Comparison of ENCODE assay signal across 1 cellular context in the genomic region with DNA sequence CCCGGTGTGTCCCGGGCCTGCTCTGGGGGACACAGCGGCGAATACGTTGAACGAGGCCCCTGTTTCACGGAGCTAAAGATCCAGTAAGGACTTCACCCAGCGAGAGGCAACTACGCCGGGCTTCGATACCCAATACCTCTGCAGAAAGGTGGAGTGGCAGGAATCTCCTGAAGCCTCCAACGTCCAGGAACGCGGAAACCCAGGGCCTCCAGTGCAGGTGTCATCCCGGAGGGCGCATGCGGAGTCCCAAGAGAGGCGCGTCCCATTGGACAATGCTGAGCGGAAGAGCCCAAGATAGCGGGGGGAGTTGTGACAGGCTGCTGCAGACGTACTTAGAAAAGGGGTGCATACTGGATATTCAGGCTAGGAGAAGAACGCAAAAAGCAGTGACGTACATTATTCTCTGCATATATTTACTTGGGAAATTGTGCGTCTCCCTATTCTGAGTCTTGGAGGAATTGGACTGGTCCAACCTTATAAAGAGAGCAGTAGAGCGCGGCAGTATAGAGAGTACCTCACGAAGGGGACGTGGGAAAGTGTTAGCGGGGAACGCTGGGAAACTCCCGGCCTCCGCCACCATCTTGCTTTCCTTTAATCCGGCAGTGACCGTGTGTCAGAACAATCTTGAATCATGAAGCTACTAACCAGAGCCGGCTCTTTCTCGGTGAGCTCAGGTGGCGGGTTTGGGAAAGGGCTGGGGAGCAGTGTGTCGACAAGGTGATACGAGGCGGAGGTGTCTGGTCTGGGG.
TF ChIP-seq lines count a peak whose summit lies in the region.

Gene UQCRC2 (plus strand): TSS at position 569 of the 748 bp plus-strand sequence. CDS start 63 bp downstream, at position 632.

TF ChIP-seq in HepG2, 621 proteins besides CTCF, POLR2A, EP300 and RAD21 (continued from another document and continues in another):
- TF ChIP-seq DDIT3 (CRISPR knock-in tag; IDR thresholded peaks at IDR 0.05) = peak; percentile 78; the same call in 1 of the 2 replicates
- TF ChIP-seq SIN3B (IDR thresholded peaks at IDR 0.05; ENCODE audit: low read length) = peak; percentile 84
- TF ChIP-seq FOXA3 (CRISPR knock-in tag; IDR thresholded peaks at IDR 0.05) = peak; percentile 25; the same call in 1 of the 2 replicates
- peak; percentile 31; the same call in 1 of the 2 replicates for TF ChIP-seq IRX3 (CRISPR knock-in tag; IDR thresholded peaks at IDR 0.05; ENCODE audit: borderline replicate concordance, low read depth)
- TF ChIP-seq NFE2 (CRISPR knock-in tag; IDR thresholded peaks at IDR 0.05) = peak; percentile 27; the same call in 1 of the 2 replicates
- TF ChIP-seq MTF1 (CRISPR knock-in tag; IDR thresholded peaks at IDR 0.05) = peak; percentile 90
- no peak for TF ChIP-seq ZNF24 (IDR thresholded peaks at IDR 0.05)
- TF ChIP-seq ZNF121 (CRISPR knock-in tag; IDR thresholded peaks at IDR 0.05) = no peak; the same call in 1 of the 2 replicates
- TF ChIP-seq ZNF317 (CRISPR knock-in tag; IDR thresholded peaks at IDR 0.05) = peak; percentile 91
- peak; percentile 92; the same call in 1 of the 2 replicates for TF ChIP-seq ZNF20 (CRISPR knock-in tag; IDR thresholded peaks at IDR 0.05)
- TF ChIP-seq STAG1 (CRISPR knock-in tag; IDR thresholded peaks at IDR 0.05) = no peak; the same call in 1 of the 2 replicates
- TF ChIP-seq ZNF607 (CRISPR knock-in tag; IDR thresholded peaks at IDR 0.05; ENCODE audit: borderline replicate concordance) = peak; percentile 72; the same call in 1 of the 2 replicates
- TF ChIP-seq SRY (CRISPR knock-in tag; IDR thresholded peaks at IDR 0.05) = peak; percentile 79; the same call in 1 of the 2 replicates
- TF ChIP-seq ASH2L (IDR thresholded peaks at IDR 0.05; ENCODE audit: insufficient read length, low read depth, low read length) = peak; percentile 100
- TF ChIP-seq SIN3A (IDR thresholded peaks at IDR 0.05; ENCODE audit: borderline replicate concordance, low read depth, low read length) = no peak; the same call in none of the 2 replicates
- TF ChIP-seq PAF1 (CRISPR knock-in tag; IDR thresholded peaks at IDR 0.05) = no peak
- no peak; the same call in 1 of the 2 replicates for TF ChIP-seq ZNF878 (CRISPR knock-in tag; IDR thresholded peaks at IDR 0.05)
- peak; percentile 79 for TF ChIP-seq ZNF781 (CRISPR knock-in tag; IDR thresholded peaks at IDR 0.05; ENCODE audit: borderline replicate concordance, not compliant biosample characterization)
- no peak; the same call in 1 of the 2 replicates for TF ChIP-seq ZNF296 (CRISPR knock-in tag; conservative IDR thresholded peaks at IDR 0.05)
- 0 out of 2 replicates have a peak, but pooled peaks have one; percentile 90 for TF ChIP-seq ATF6 (CRISPR knock-in tag; conservative IDR thresholded peaks at IDR 0.05)
- TF ChIP-seq ZNF790 (CRISPR knock-in tag; IDR thresholded peaks at IDR 0.05; ENCODE audit: borderline replicate concordance) = no peak; the same call in 1 of the 2 replicates
- TF ChIP-seq, protein P1, sequence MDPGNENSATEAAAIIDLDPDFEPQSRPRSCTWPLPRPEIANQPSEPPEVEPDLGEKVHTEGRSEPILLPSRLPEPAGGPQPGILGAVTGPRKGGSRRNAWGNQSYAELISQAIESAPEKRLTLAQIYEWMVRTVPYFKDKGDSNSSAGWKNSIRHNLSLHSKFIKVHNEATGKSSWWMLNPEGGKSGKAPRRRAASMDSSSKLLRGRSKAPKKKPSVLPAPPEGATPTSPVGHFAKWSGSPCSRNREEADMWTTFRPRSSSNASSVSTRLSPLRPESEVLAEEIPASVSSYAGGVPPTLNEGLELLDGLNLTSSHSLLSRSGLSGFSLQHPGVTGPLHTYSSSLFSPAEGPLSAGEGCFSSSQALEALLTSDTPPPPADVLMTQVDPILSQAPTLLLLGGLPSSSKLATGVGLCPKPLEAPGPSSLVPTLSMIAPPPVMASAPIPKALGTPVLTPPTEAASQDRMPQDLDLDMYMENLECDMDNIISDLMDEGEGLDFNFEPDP (CRISPR knock-in tag; conservative IDR thresholded peaks at IDR 0.05) = no peak
- TF ChIP-seq, protein P2, sequence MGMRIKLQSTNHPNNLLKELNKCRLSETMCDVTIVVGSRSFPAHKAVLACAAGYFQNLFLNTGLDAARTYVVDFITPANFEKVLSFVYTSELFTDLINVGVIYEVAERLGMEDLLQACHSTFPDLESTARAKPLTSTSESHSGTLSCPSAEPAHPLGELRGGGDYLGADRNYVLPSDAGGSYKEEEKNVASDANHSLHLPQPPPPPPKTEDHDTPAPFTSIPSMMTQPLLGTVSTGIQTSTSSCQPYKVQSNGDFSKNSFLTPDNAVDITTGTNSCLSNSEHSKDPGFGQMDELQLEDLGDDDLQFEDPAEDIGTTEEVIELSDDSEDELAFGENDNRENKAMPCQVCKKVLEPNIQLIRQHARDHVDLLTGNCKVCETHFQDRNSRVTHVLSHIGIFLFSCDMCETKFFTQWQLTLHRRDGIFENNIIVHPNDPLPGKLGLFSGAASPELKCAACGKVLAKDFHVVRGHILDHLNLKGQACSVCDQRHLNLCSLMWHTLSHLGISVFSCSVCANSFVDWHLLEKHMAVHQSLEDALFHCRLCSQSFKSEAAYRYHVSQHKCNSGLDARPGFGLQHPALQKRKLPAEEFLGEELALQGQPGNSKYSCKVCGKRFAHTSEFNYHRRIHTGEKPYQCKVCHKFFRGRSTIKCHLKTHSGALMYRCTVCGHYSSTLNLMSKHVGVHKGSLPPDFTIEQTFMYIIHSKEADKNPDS (CRISPR knock-in tag; IDR thresholded peaks at IDR 0.05) = no peak
- TF ChIP-seq ZIK1 (CRISPR knock-in tag; IDR thresholded peaks at IDR 0.05; ENCODE audit: borderline replicate concordance, low read depth) = 0 out of 2 replicates have a peak, but pooled peaks have one; percentile 21
- TF ChIP-seq ZNF879 (CRISPR knock-in tag; IDR thresholded peaks at IDR 0.05) = peak; percentile 71
- TF ChIP-seq RXRA (CRISPR knock-in tag; IDR thresholded peaks at IDR 0.05) = no peak
- TF ChIP-seq TRIM24 (CRISPR knock-in tag; IDR thresholded peaks at IDR 0.05) = no peak
- TF ChIP-seq TOE1 (CRISPR knock-in tag; IDR thresholded peaks at IDR 0.05) = peak; percentile 67; the same call in 1 of the 2 replicates
- peak; percentile 94 for TF ChIP-seq ZHX2 (IDR thresholded peaks at IDR 0.05; ENCODE audit: low read depth)
- TF ChIP-seq ZHX2 (CRISPR knock-in tag; IDR thresholded peaks at IDR 0.05; ENCODE audit: borderline replicate concordance) = peak; percentile 77; the same call in 1 of the 2 replicates
- TF ChIP-seq ZNF746 (CRISPR knock-in tag; IDR thresholded peaks at IDR 0.05) = 0 out of 2 replicates have a peak, but pooled peaks have one; percentile 49
- TF ChIP-seq HMGXB3 (CRISPR knock-in tag; IDR thresholded peaks at IDR 0.05; ENCODE audit: borderline replicate concordance) = peak; percentile 97
- no peak for TF ChIP-seq SP1 (IDR thresholded peaks at IDR 0.05)
- peak; percentile 26; the same call in 1 of the 2 replicates for TF ChIP-seq SP1 (CRISPR knock-in tag; IDR thresholded peaks at IDR 0.05)
- TF ChIP-seq HNF4A (CRISPR knock-in tag; IDR thresholded peaks at IDR 0.05) = no peak
- TF ChIP-seq TARDBP (CRISPR knock-in tag; IDR thresholded peaks at IDR 0.05) = peak; percentile 89; the same call in 1 of the 2 replicates
- no peak; the same call in 1 of the 2 replicates for TF ChIP-seq NFKBIZ (CRISPR knock-in tag; IDR thresholded peaks at IDR 0.05)
- 0 out of 2 replicates have a peak, but pooled peaks have one; percentile 91 for TF ChIP-seq GZF1 (CRISPR knock-in tag; IDR thresholded peaks at IDR 0.05)
- TF ChIP-seq REXO4 (CRISPR knock-in tag; IDR thresholded peaks at IDR 0.05; ENCODE audit: borderline replicate concordance) = no peak
- TF ChIP-seq MEIS2 (CRISPR knock-in tag; IDR thresholded peaks at IDR 0.05) = peak; percentile 34
